In genomic region chr3:104596551-104596950, GRCh38 we compare ENCODE assay signal across 8 cellular contexts.
DNase-seq lines count a peak whose midpoint lies in the region; ATAC-seq lines count a peak whose summit lies in the region.

No MANE protein-coding gene starts in this region.

- CTCF ChIA-PET in activated CD4-positive, alpha-beta T cell treated with anti-CD3 and anti-CD28 coated beads, Interleukin-2, amount 10 ng/mL, durations not matched to agents 7 days and 5 days (lab: Charles Lee), result interaction anchor here (0.5 to 1.3 kb wide), 2 partner anchors 729 to 771 kb away, joined by 3 read pairs; no protein-coding TSS in a partner anchor

- peak; percentile 61 for ATAC-seq in stimulated activated effector memory CD8-positive, alpha-beta T cell treated with anti-CD3 and anti-CD28 coated beads, Interleukin-12 subunit alpha, Interleukin-12 subunit beta, amount 100 ng/mL, for 72 hours

- H3K9me3 Mint-ChIP-seq in activated CD4-positive, alpha-beta T cell treated with anti-CD3 and anti-CD28 coated beads, Interleukin-2, amount 10 ng/mL, durations not matched to agents 7 days and 5 days, result no peaks in the 10 kb centered on the region
- H3K9me3 Mint-ChIP-seq in stimulated activated effector memory CD8-positive, alpha-beta T cell treated with anti-CD3 and anti-CD28 coated beads, Interleukin-12 subunit alpha, Interleukin-12 subunit beta, amount 100 ng/mL, for 72 hours, result no peaks in the 10 kb centered on the region

- H3K4me3 Mint-ChIP-seq in activated CD4-positive, alpha-beta T cell treated with anti-CD3 and anti-CD28 coated beads, Interleukin-2, amount 10 ng/mL, durations not matched to agents 7 days and 5 days, result no peak overlapping the region
- H3K4me3 Mint-ChIP-seq in stimulated activated effector memory CD8-positive, alpha-beta T cell treated with anti-CD3 and anti-CD28 coated beads, Interleukin-12 subunit alpha, Interleukin-12 subunit beta, amount 100 ng/mL, for 72 hours, result no peak overlapping the region

- no peaks in the 10 kb centered on the region for H3K4me1 Mint-ChIP-seq in activated CD4-positive, alpha-beta T cell treated with anti-CD3 and anti-CD28 coated beads, Interleukin-2, amount 10 ng/mL, durations not matched to agents 7 days and 5 days
- no peaks in the 10 kb centered on the region for H3K4me1 Mint-ChIP-seq in stimulated activated effector memory CD8-positive, alpha-beta T cell treated with anti-CD3 and anti-CD28 coated beads, Interleukin-12 subunit alpha, Interleukin-12 subunit beta, amount 100 ng/mL, for 72 hours

- H3K27me3 Mint-ChIP-seq in activated CD4-positive, alpha-beta T cell treated with anti-CD3 and anti-CD28 coated beads, Interleukin-2, amount 10 ng/mL, durations not matched to agents 7 days and 5 days, result no peaks in the 10 kb centered on the region

- POLR2A ChIA-PET in activated CD4-positive, alpha-beta T cell treated with anti-CD3 and anti-CD28 coated beads, Interleukin-2, amount 10 ng/mL, durations not matched to agents 7 days and 5 days (lab: Charles Lee), result no interaction called here

- H3K27ac Mint-ChIP-seq in activated CD4-positive, alpha-beta T cell treated with anti-CD3 and anti-CD28 coated beads, Interleukin-2, amount 10 ng/mL, durations not matched to agents 7 days and 5 days, result no peak overlapping the region
- no peak overlapping the region for H3K27ac Mint-ChIP-seq in stimulated activated effector memory CD8-positive, alpha-beta T cell treated with anti-CD3 and anti-CD28 coated beads, Interleukin-12 subunit alpha, Interleukin-12 subunit beta, amount 100 ng/mL, for 72 hours

- DNase-seq in activated CD4-positive, alpha-beta T cell treated with anti-CD3 and anti-CD28 coated beads, Interleukin-2, amount 10 ng/mL, durations not matched to agents 7 days and 5 days, result peak; percentile 9
- no peak for DNase-seq in activated CD4-positive, alpha-beta T cell treated with anti-CD3 and anti-CD28 coated beads, Interleukin-2, amount 50 U/mL, for 4 hours
- DNase-seq in H4 (ENCODE audit: low spot score) (peak; percentile 59), LHCN-M2 (ENCODE audit: low read depth) (peak; percentile 43), SHP77 (lab: John Stamatoyannopoulos, UW) (peak; percentile 54 to 62), globus pallidus (ENCODE audit: low spot score) (peak; percentile 33)
- DNase-seq in stimulated activated effector memory CD8-positive, alpha-beta T cell treated with anti-CD3 and anti-CD28 coated beads, Interleukin-12 subunit alpha, Interleukin-12 subunit beta, amount 100 ng/mL, for 72 hours (ENCODE audit: low spot score in 2 of 2), result no peak
- no peak for DNase-seq in activated naive CD4-positive, alpha-beta T cell treated with anti-CD3 and anti-CD28 coated beads, Interleukin-2, amount 50 U/mL, for 16 hours

- no peaks in the 10 kb centered on the region for H3K36me3 Mint-ChIP-seq in activated CD4-positive, alpha-beta T cell treated with anti-CD3 and anti-CD28 coated beads, Interleukin-2, amount 10 ng/mL, durations not matched to agents 7 days and 5 days (ENCODE audit: low read depth)
- no peaks in the 10 kb centered on the region for H3K36me3 Mint-ChIP-seq in stimulated activated effector memory CD8-positive, alpha-beta T cell treated with anti-CD3 and anti-CD28 coated beads, Interleukin-12 subunit alpha, Interleukin-12 subunit beta, amount 100 ng/mL, for 72 hours

Comparison
In these comparisons a context has a peak if more than half of its experiments do, and no peak if none do; other contexts are left out.
1. DNase-seq: peak in activated CD4-positive, alpha-beta T cell treated with anti-CD3 and anti-CD28 coated beads, Interleukin-2, amount 10 ng/mL, durations not matched to agents 7 days and 5 days (single experiment), H4 (single experiment), LHCN-M2 (single experiment), SHP77 (2 of 2) and globus pallidus (single experiment); none in activated CD4-positive, alpha-beta T cell treated with anti-CD3 and anti-CD28 coated beads, Interleukin-2, amount 50 U/mL, for 4 hours (0 of 2), stimulated activated effector memory CD8-positive, alpha-beta T cell treated with anti-CD3 and anti-CD28 coated beads, Interleukin-12 subunit alpha, Interleukin-12 subunit beta, amount 100 ng/mL, for 72 hours (0 of 2) and activated naive CD4-positive, alpha-beta T cell treated with anti-CD3 and anti-CD28 coated beads, Interleukin-2, amount 50 U/mL, for 16 hours (single experiment).